Comparison of ENCODE assay signal across 1 cellular context in the genomic region with DNA sequence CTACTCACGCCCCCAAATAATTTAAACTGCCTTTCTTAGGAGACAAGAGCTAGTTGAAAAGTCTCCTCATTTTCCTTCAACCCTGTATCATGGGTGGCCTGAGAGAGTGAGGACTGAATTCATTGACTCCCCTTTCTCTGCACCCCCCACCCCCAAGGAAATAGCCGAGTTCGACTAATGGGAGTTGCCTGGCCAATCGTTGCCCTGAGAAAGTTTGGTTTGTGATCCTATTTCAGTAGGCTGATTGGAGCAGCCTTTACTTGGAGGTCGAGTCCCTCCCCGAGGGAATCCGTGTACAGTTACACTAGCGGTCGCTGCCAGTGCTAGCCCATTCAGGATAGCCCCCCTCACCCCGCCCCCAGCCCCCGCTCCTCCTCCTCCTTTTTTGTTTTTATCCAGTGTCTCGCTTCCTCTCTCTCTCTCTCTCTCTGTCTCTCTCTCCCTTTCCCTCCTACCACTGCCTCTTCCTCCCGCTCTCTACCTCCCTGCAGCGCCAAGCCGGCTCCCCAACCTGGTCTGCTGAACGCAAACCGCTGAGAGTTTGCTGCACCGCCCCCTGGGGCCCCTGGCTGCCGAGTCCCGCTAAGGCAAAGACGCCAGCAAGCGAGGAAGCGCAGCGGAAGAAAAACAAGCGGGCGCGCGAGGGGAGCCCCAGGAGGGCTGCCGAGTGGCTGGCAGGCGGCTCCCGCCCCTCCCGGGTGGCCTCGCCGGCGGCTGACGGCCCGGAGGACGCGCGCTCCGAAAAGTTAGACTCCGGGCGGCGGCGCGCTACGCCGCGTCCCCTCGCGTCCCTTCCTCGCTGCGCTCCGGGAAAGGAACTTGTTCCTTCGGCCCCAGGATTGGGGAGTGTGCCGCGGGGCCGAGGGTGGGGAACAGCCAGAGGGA.
TF ChIP-seq lines count a peak whose summit lies in the region.

TSS of gene GRAMD1B (plus strand) at position 419 of the 885 bp plus-strand sequence. CDS start 524 bp downstream, outside the sequence.

TF ChIP-seq in GM12878, 131 proteins besides CTCF, POLR2A, EP300 and RAD21 (continued from another document):
- TF ChIP-seq CREB1 (IDR thresholded peaks at IDR 0.05; ENCODE audit: low read depth) (0 out of 2 replicates have a peak, but pooled peaks have one; percentile 6), CEBPZ (IDR thresholded peaks at IDR 0.05; ENCODE audit: low read depth, low read length) (no peak), NR2C1 (IDR thresholded peaks at IDR 0.05) (0 out of 2 replicates have a peak, but pooled peaks have one; percentile 3), IRF5 (IDR thresholded peaks at IDR 0.05; ENCODE audit: borderline replicate concordance) (no peak), ETV6 (conservative IDR thresholded peaks at IDR 0.05 in 1 of 2, IDR thresholded peaks at IDR 0.05 in 1 of 2; ENCODE audit: borderline replicate concordance in 1 of 2, low read depth in 1 of 2) (0 out of 4 replicates have a peak, but pooled peaks of 1 of the 2 experiments have one; percentile 35), ZNF207 (IDR thresholded peaks at IDR 0.05; ENCODE audit: borderline replicate concordance) (0 out of 2 replicates have a peak, but pooled peaks have one; percentile 40), SPI1 (IDR thresholded peaks at IDR 0.05; ENCODE audit: borderline replicate concordance, insufficient read depth, low read depth, low read length) (0 out of 2 replicates have a peak, but pooled peaks have one; percentile 7), TCF3 (IDR thresholded peaks at IDR 0.05; ENCODE audit: borderline replicate concordance, insufficient read depth, low read depth, low read length) (0 out of 2 replicates have a peak, but pooled peaks have one; percentile 8), ZBTB4 (CRISPR knock-in tag; IDR thresholded peaks at IDR 0.05) (no peak), WRNIP1 (IDR thresholded peaks at IDR 0.05; ENCODE audit: borderline replicate concordance, low read depth, low read length) (no peak), IKZF2 (IDR thresholded peaks at IDR 0.05) (peak; percentile 31 to 45; a peak in 2 of 4 replicates), DPF2 (IDR thresholded peaks at IDR 0.05) (0 out of 2 replicates have a peak, but pooled peaks have one; percentile 39), RUNX3 (IDR thresholded peaks at IDR 0.05; ENCODE audit: low read length) (0 out of 2 replicates have a peak, but pooled peaks have one; percentile 7), MEF2B (IDR thresholded peaks at IDR 0.05; ENCODE audit: partially characterized antibody, poor library complexity, severe bottlenecking) (peak; percentile 34)
- TF ChIP-seq, protein P1, sequence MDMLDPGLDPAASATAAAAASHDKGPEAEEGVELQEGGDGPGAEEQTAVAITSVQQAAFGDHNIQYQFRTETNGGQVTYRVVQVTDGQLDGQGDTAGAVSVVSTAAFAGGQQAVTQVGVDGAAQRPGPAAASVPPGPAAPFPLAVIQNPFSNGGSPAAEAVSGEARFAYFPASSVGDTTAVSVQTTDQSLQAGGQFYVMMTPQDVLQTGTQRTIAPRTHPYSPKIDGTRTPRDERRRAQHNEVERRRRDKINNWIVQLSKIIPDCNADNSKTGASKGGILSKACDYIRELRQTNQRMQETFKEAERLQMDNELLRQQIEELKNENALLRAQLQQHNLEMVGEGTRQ (IDR thresholded peaks at IDR 0.05; ENCODE audit: borderline replicate concordance, low read depth, low read length), result no peak
